ENCODE assay signal across 9 cellular contexts in the genomic region with DNA sequence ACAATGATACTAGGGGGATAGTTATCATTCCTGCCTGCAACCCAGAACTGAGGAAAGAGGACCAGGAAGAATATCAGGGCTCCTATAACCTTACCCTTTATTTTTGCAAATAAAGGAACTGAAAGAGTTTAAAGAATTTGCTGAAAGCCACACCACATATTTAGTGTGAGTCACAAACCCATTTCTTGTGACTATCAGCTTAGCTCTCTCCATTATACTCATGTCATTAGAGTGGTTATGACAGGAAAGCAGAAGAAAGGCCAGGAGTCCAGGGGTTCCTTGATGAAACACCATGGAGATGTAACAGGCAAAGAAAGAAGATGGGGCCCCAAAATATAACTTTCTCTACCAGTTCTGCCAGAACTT.
DNase-seq lines count a peak whose midpoint lies in the region; ATAC-seq, FAIRE-seq and TF ChIP-seq lines count a peak whose summit lies in the region.
"Had no signal": no experiment of that assay in that cellular context is flagged by ENCODE, and none has a peak within 500 bp of the region (broad histone marks: within the 10 kb centered on the region; RNA-seq: fewer than 3 reads in every experiment).

No MANE protein-coding gene starts in this region.

- H3K9ac ChIP-seq in K562 (ENCODE audit: insufficient read depth in 1 of 2, low read depth in 2 of 2, low read length in 2 of 2), result no peak overlapping the region

- no peaks in the 10 kb centered on the region for H3K9me1 ChIP-seq in K562 (ENCODE audit: control insufficient read depth, insufficient read depth, low read length)

- H3K79me2 ChIP-seq in K562 (ENCODE audit: control insufficient read depth, insufficient read depth, low read length), result no peaks in the 10 kb centered on the region

- in situ Hi-C loops in K562 (cut with MboI), result no loop called here

- H3K9me3 ChIP-seq in K562 (replicated peaks; ENCODE audit: control insufficient read depth, insufficient read depth, low read depth, low read length) (no peaks in the 10 kb centered on the region), psoas muscle (no peaks in the 10 kb centered on the region), BE2C (no peaks in the 10 kb centered on the region)

- CTCF ChIA-PET in K562 (lab: Yijun Ruan, JAX; ENCODE audit: low intra/inter-chr PET ratio), result no interaction called here
- CTCF ChIA-PET in activated naive CD4-positive, alpha-beta T cell treated with anti-CD3 and anti-CD28 coated beads, Interleukin-2, amount 10 ng/mL, durations not matched to agents 7 days and 5 days (lab: Charles Lee), result interaction anchor here (1.1 to 1.4 kb wide), 2 partner anchors 11 to 240 kb away, joined by 3 to 4 read pairs; no protein-coding TSS in a partner anchor

- TF ChIP-seq RAD21 in K562 (CRISPR knock-in tag; conservative IDR thresholded peaks at IDR 0.05 in 1 of 2, IDR thresholded peaks at IDR 0.05 in 1 of 2), result no peak

- POLR2A ChIA-PET in K562 (lab: Yijun Ruan, JAX), result interaction anchor here (1.0 to 1.3 kb wide), 2 partner anchors 10 to 198 kb away, joined by 3 to 5 read pairs; no protein-coding TSS in a partner anchor

- no peak overlapping the region for H3K4me3 ChIP-seq in K562
- H3K4me3 ChIP-seq in psoas muscle, result no peak overlapping the region
- no peak overlapping the region for H3K4me3 ChIP-seq in BE2C (ENCODE audit: low read depth, low read length)

- H3K4me3 Mint-ChIP-seq in activated naive CD4-positive, alpha-beta T cell treated with anti-CD3 and anti-CD28 coated beads, Interleukin-2, amount 10 ng/mL, durations not matched to agents 7 days and 5 days, result no peak overlapping the region

- no peak for TF ChIP-seq EP300 in K562 (IDR thresholded peaks at IDR 0.05; ENCODE audit: low read length)

- no peaks in the 10 kb centered on the region for H3K27me3 Mint-ChIP-seq in activated naive CD4-positive, alpha-beta T cell treated with anti-CD3 and anti-CD28 coated beads, Interleukin-2, amount 10 ng/mL, durations not matched to agents 7 days and 5 days
- H3K27me3 Mint-ChIP-seq: activated naive CD4-positive, alpha-beta T cell treated with anti-CD3 and anti-CD28 coated beads, Interleukin-2, amount 50 U/mL, for 24 hours had no signal

- peak overlapping the region; percentile 69 for H2AFZ ChIP-seq in K562 (ENCODE audit: low read depth, low read length)

- TF ChIP-seq POLR2A in GM12891 (IDR thresholded peaks at IDR 0.05; ENCODE audit: low read depth, low read length) (no peak), K562 (conservative IDR thresholded peaks at IDR 0.05) (no peak)

- BruUV-seq in K562 (replicated peaks; lab: Mats Ljungman, UMichigan), result no TSS peak

- H3K27me3 ChIP-seq in K562 (ENCODE audit: control insufficient read depth in 2 of 2, insufficient read depth in 2 of 2, low read length in 2 of 2) (no peaks in the 10 kb centered on the region), psoas muscle (ENCODE audit: insufficient read depth in 3 of 3, low read length in 2 of 3) (no peaks in the 10 kb centered on the region), BE2C (no peaks in the 10 kb centered on the region)

- H3K36me3 ChIP-seq in K562 (ENCODE audit: control insufficient read depth, insufficient read depth, low read length) (no peaks in the 10 kb centered on the region), psoas muscle (ENCODE audit: insufficient read depth in 1 of 2, low read depth in 1 of 2) (no peaks in the 10 kb centered on the region), BE2C (no peaks in the 10 kb centered on the region)

- intact Hi-C loops in K562 (cut with micrococcal nuclease), result no loop called here
- intact Hi-C loops in psoas muscle (cut with DNase I), result no loop called here

- TF ChIP-seq CTCF in K562 (IDR thresholded peaks at IDR 0.05 in 2 of 3, conservative IDR thresholded peaks at IDR 0.05 in 1 of 3; ENCODE audit: insufficient read depth in 2 of 3, low read depth in 1 of 3, low read length in 3 of 3) (no peak), psoas muscle (IDR thresholded peaks at IDR 0.05) (no peak), BE2C (IDR thresholded peaks at IDR 0.05; ENCODE audit: low read depth, low read length) (no peak)

- no peak for DNase-seq in GM12891 (ENCODE audit: insufficient read length, low spot score)
- DNase-seq in K562 (ENCODE audit: extremely low read depth in 1 of 4, low spot score in 3 of 4), result no peak
- DNase-seq in left lobe of liver (ENCODE audit: low spot score), result no peak
- no peak for DNase-seq in activated naive CD4-positive, alpha-beta T cell treated with anti-CD3 and anti-CD28 coated beads, Interleukin-2, amount 10 ng/mL, durations not matched to agents 7 days and 5 days
- DNase-seq in psoas muscle, result no peak
- DNase-seq in BE2C, result no peak

- H3K4me2 ChIP-seq in K562 (ENCODE audit: insufficient read depth, low read length), result no peak overlapping the region

- H3K4me1 ChIP-seq in K562 (replicated peaks in 1 of 2; ENCODE audit: control insufficient read depth in 2 of 2, insufficient read depth in 2 of 2, low read length in 2 of 2), result peaks cover 3 to 11% of the 10 kb centered on the region in 2 experiments; a peak in 1 of 5 replicates
- no peaks in the 10 kb centered on the region for H3K4me1 ChIP-seq in psoas muscle
- H3K4me1 ChIP-seq in BE2C, result no peaks in the 10 kb centered on the region

- H3K36me3 Mint-ChIP-seq in activated naive CD4-positive, alpha-beta T cell treated with anti-CD3 and anti-CD28 coated beads, Interleukin-2, amount 10 ng/mL, durations not matched to agents 7 days and 5 days, result peaks cover 11% of the 10 kb centered on the region

- H3K4me1 Mint-ChIP-seq in activated naive CD4-positive, alpha-beta T cell treated with anti-CD3 and anti-CD28 coated beads, Interleukin-2, amount 10 ng/mL, durations not matched to agents 7 days and 5 days, result peaks cover 42% of the 10 kb centered on the region

- H3K27ac Mint-ChIP-seq in activated naive CD4-positive, alpha-beta T cell treated with anti-CD3 and anti-CD28 coated beads, Interleukin-2, amount 10 ng/mL, durations not matched to agents 7 days and 5 days, result no peak overlapping the region

- FAIRE-seq in GM12891 (lab: Jason Lieb, UNC) (peak; percentile 74), K562 (lab: Jason Lieb, UNC) (no peak)

- no peaks in the 10 kb centered on the region for H4K20me1 ChIP-seq in K562 (replicated peaks; ENCODE audit: control insufficient read depth, insufficient read depth, low read length)

- ATAC-seq in GM21526 (IDR thresholded peaks at IDR 0.05; ENCODE audit: low FRiP score, unreplicated experiment), result peak; percentile 48
- ATAC-seq in HG03469 (IDR thresholded peaks at IDR 0.05; ENCODE audit: unreplicated experiment), result peak; percentile 42
- ATAC-seq in K562, result peak; percentile 9; the same call in 1 of the 3 replicates
- ATAC-seq in left lobe of liver, result no peak
- no peak for ATAC-seq in psoas muscle

- H3K27ac ChIP-seq in K562 (ENCODE audit: extremely low read depth, low read depth, low read length) (no peak overlapping the region), psoas muscle (no peak overlapping the region)

- peaks cover 5% of the 10 kb centered on the region for H3K9me3 Mint-ChIP-seq in activated naive CD4-positive, alpha-beta T cell treated with anti-CD3 and anti-CD28 coated beads, Interleukin-2, amount 10 ng/mL, durations not matched to agents 7 days and 5 days

TF ChIP-seq in GM12891, 5 proteins besides CTCF, POLR2A, EP300 and RAD21:
- peak; percentile 97 for TF ChIP-seq SPI1 (IDR thresholded peaks at IDR 0.05; ENCODE audit: low read depth, low read length)
- no peak for TF ChIP-seq POLR2AphosphoS5 (IDR thresholded peaks at IDR 0.05; ENCODE audit: low read depth, low read length)

TF ChIP-seq in K562, 482 proteins besides CTCF, POLR2A, EP300 and RAD21:
- TF ChIP-seq POLR2B (IDR thresholded peaks at IDR 0.05; ENCODE audit: low read depth, partially characterized antibody) (no peak), CSDE1 (IDR thresholded peaks at IDR 0.05) (no peak), FOXA1 (IDR thresholded peaks at IDR 0.05; ENCODE audit: borderline replicate concordance) (no peak), CCAR2 (IDR thresholded peaks at IDR 0.05; ENCODE audit: low read depth, low read length) (no peak), SMARCA5 (IDR thresholded peaks at IDR 0.05) (no peak)
- TF ChIP-seq, protein P1, sequence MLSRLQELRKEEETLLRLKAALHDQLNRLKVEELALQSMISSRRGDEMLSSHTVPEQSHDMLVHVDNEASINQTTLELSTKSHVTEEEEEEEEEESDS (CRISPR knock-in tag; IDR thresholded peaks at IDR 0.05), result no peak

Comparison
In these comparisons a context has a peak if more than half of its experiments do, and no peak if none do; other contexts are left out.
1. ATAC-seq: peak in GM21526 (single experiment), HG03469 (single experiment) and K562 (single experiment); none in left lobe of liver (single experiment) and psoas muscle (0 of 4).